ENCODE assay signal across 8 cellular contexts in genomic region chr20:46689082-46689753, GRCh38. TPM values are rescaled to one million over a fixed set of nuclear protein-coding genes. Genes with fewer than 3 reads are reported as not detected.
DNase-seq lines count a peak whose midpoint lies in the region; ATAC-seq and TF ChIP-seq lines count a peak whose summit lies in the region.

Gene TP53RK (minus strand): TSS chr20:46689444. CDS start chr20:46689414, 30 bp downstream.

- H3K4me3 Mint-ChIP-seq in activated T-cell treated with anti-CD3 and anti-CD28 coated beads, Interleukin-2, amount 50 U/mL, for 4 hours = peak within 1 kb of the TSS; percentile 89

- peak within 1 kb of the TSS; percentile 94 for H3K27ac ChIP-seq in Panc1 (ENCODE audit: low read length)
- H3K27ac ChIP-seq in muscle layer of duodenum (ENCODE audit: low read length) = peak within 1 kb of the TSS; percentile 84

- no peaks in the 10 kb centered on the region for H3K9me3 Mint-ChIP-seq in activated T-cell treated with anti-CD3 and anti-CD28 coated beads, Interleukin-2, amount 50 U/mL, for 4 hours

- ATAC-seq in GM21723 (IDR thresholded peaks at IDR 0.05; ENCODE audit: unreplicated experiment) = peak; percentile 94
- peak; percentile 99 for ATAC-seq in Panc1
- peak; percentile 96 to 97 for ATAC-seq in activated T-cell treated with anti-CD3 and anti-CD28 coated beads, Interleukin-2, amount 50 U/mL, for 4 hours
- ATAC-seq in esophagus mucosa = peak; percentile 99

- peaks cover 41% of the 10 kb centered on the region for H3K4me1 Mint-ChIP-seq in activated T-cell treated with anti-CD3 and anti-CD28 coated beads, Interleukin-2, amount 50 U/mL, for 4 hours (ENCODE audit: low read depth)

- H3K9me3 ChIP-seq in Panc1 (ENCODE audit: control insufficient read depth, insufficient read depth, low read depth, low read length) (no peaks in the 10 kb centered on the region), muscle layer of duodenum (ENCODE audit: control insufficient read depth in 1 of 2, low read length in 2 of 2) (no peaks in the 10 kb centered on the region)

- CTCF ChIA-PET in Panc1 (lab: Charles Lee) = interaction anchor here (0.6 to 1.3 kb wide), 5 partner anchors 32 to 602 kb away, joined by 3 to 4 read pairs (median 3); no protein-coding TSS in a partner anchor

- intact Hi-C loops in Panc1 (cut with micrococcal nuclease; ENCODE audit: unreplicated experiment) = no loop called here

- H3K4me1 ChIP-seq in Panc1 (ENCODE audit: control insufficient read depth, insufficient read depth, low read length) (peaks cover 10% of the 10 kb centered on the region), muscle layer of duodenum (ENCODE audit: control insufficient read depth in 1 of 2, insufficient read depth in 2 of 2, low read length in 2 of 2) (peaks cover 8 to 24% of the 10 kb centered on the region in 2 donors)

- no peaks in the 10 kb centered on the region for H3K27me3 Mint-ChIP-seq in activated T-cell treated with anti-CD3 and anti-CD28 coated beads, Interleukin-2, amount 50 U/mL, for 4 hours (ENCODE audit: low read depth)

- H3K4me3 ChIP-seq in Panc1 (ENCODE audit: low read depth in 2 of 2, low read length in 2 of 2) (peak within 1 kb of the TSS; percentile 92 to 97), muscle layer of duodenum (ENCODE audit: low read depth in 1 of 2, low read length in 2 of 2) (peak within 1 kb of the TSS; percentile 81 to 84)

- DNase-seq in DMS79 (lab: John Stamatoyannopoulos, UW) (peak; percentile 92), KG1 (lab: John Stamatoyannopoulos, UW) (peak; percentile 98), Panc1 (ENCODE audit: low read depth, low spot score) (peak; percentile 100)
- peak; percentile 89 for DNase-seq in activated T-cell treated with anti-CD3 and anti-CD28 coated beads, Interleukin-2, amount 50 U/mL, for 4 hours
- DNase-seq in stimulated activated CD8-positive, alpha-beta memory T cell treated with anti-CD3 and anti-CD28 coated beads, Interleukin-7, amount 100 ng/mL, for 4 hours (ENCODE audit: low read depth in 2 of 2) = peak; percentile 91 to 94

- H3K27me3 ChIP-seq in Panc1 (ENCODE audit: control insufficient read depth, insufficient read depth, low read length) = no peaks in the 10 kb centered on the region
- no peaks in the 10 kb centered on the region for H3K27me3 ChIP-seq in muscle layer of duodenum (ENCODE audit: low read depth, low read length)

- POLR2A ChIA-PET in Panc1 (lab: Charles Lee) = interaction anchor here (0.5 to 1.2 kb wide), 5 partner anchors 13 to 325 kb away, joined by 3 to 27 read pairs (median 4); no protein-coding TSS in a partner anchor

- no peak for TF ChIP-seq CTCF in Panc1 (IDR thresholded peaks at IDR 0.05)

- peaks cover 14% of the 10 kb centered on the region for H3K36me3 ChIP-seq in Panc1 (ENCODE audit: control insufficient read depth, insufficient read depth, low read length)
- H3K36me3 ChIP-seq in muscle layer of duodenum (ENCODE audit: control insufficient read depth in 1 of 2, insufficient read depth in 2 of 2, low read length in 2 of 2) = peaks cover 12 to 18% of the 10 kb centered on the region in 2 donors

- BruUV-seq in Panc1 (replicated peaks; lab: Mats Ljungman, UMichigan) = no TSS peak

- peaks cover 15% of the 10 kb centered on the region for H3K36me3 Mint-ChIP-seq in activated T-cell treated with anti-CD3 and anti-CD28 coated beads, Interleukin-2, amount 50 U/mL, for 4 hours (ENCODE audit: insufficient read depth)

- in situ Hi-C loops in Panc1 (cut with HindIII; ENCODE audit: low pct_unique_long_range_greater_than_20kb, low sequenced_read_pairs) = no loop called here

RNA-seq across cellular contexts. Expression of gene TP53RK, which starts in this region (rescaled TPM):
- total RNA-seq in Panc1 (2021; ENCODE audit: unreplicated experiment) = 13.7 TPM
- 7.3 TPM for polyA plus RNA-seq in Panc1 (2012; ENCODE audit: insufficient read length)
- 10 to 100 TPM; 12.9 to 14.1 (median 14.1) TPM for total RNA-seq in activated T-cell treated with anti-CD3 and anti-CD28 coated beads, Interleukin-2, amount 50 U/mL, for 4 hours
- 7.8 TPM for total RNA-seq in esophagus mucosa

Comparison
In these comparisons a context has a peak if more than half of its experiments do, and no peak if none do; other contexts are left out.
1. Peak in every context shown above with its lines: DNase-seq, ATAC-seq, H3K4me3 ChIP-seq and H3K27ac ChIP-seq.